ENCODE assay signal across 8 cellular contexts in the genomic region with DNA sequence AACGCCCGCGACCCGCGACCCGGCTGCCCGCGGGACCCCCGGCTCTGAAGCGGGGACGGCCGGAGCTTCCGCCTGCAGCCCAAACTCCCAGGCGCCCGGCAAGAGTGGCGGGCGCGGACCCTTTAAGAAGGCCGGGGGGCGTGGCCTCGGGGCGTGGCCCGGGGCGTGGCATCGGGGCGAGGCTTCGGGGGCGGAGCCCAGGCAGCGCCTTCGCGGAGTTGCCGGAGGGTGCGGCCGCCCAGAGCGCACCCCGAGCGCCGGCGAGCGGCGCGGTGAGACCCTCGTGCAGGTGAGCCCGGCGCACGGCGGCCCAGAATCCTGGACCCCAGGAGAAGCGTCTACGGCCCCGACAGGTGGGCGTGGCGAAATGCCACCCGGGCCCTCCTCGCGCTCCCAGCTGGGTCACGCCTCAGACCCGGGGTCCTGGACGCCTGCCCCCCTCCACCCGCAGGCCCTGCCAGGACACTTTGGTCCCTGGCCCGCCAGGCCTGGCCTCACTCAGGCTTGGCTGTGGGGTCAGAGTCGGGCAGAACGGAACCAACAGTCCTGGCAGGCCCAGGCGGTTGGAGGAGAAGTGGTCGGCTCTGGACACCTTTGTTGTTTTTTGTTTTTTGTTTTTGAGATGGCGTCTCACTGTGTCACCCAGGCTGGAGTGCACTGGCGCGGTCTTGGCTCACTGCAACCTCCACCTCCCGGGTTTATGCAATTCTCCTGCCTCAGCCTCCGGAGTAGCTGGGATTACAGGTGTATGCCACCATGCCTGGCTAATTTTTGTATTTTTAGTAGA. TPM values are rescaled to one million over a fixed set of nuclear protein-coding genes. Genes with fewer than 3 reads are reported as not detected.
DNase-seq lines count a peak whose midpoint lies in the region; ATAC-seq and TF ChIP-seq lines count a peak whose summit lies in the region.

No MANE protein-coding gene starts in this region.

- ATAC-seq in GM19023 (IDR thresholded peaks at IDR 0.05; ENCODE audit: unreplicated experiment): peak; percentile 61
- peak; percentile 71 for ATAC-seq in HG03342 (IDR thresholded peaks at IDR 0.05; ENCODE audit: unreplicated experiment)

- no peaks in the 10 kb centered on the region for H3K9me3 ChIP-seq in BE2C

- H3K4me3 ChIP-seq in BE2C (ENCODE audit: low read depth, low read length) (peak overlapping the region; percentile 38), epithelial cell of proximal tubule (ENCODE audit: low read depth, low read length) (peak overlapping the region; percentile 80)

- no peaks in the 10 kb centered on the region for H3K4me1 ChIP-seq in BE2C

- H3K27me3 ChIP-seq in BE2C: peaks cover 64% of the 10 kb centered on the region

- DNase-seq in BE2C (peak; percentile 94), NCI-H82 treated with DMSO at 0.1 percent for 48 hours (lab: John Stamatoyannopoulos, UW; ENCODE audit: unreplicated experiment) (peak; percentile 39), epithelial cell of proximal tubule (ENCODE audit: low read depth) (no peak), mucosa of gallbladder (ENCODE audit: low spot score) (peak; percentile 88)
- DNase-seq in activated CD8-positive, alpha-beta memory T cell treated with anti-CD3 and anti-CD28 coated beads, Interleukin-2, amount 50 U/mL, for 4 hours: peak; percentile 97
- DNase-seq in stimulated activated CD8-positive, alpha-beta memory T cell treated with anti-CD3 and anti-CD28 coated beads, Interleukin-4, amount 100 ng/mL, for 4 hours (ENCODE audit: low read depth in 2 of 2, low spot score in 1 of 2): peak; percentile 83 to 89

- H3K36me3 ChIP-seq in BE2C: no peaks in the 10 kb centered on the region

- no peak for TF ChIP-seq CTCF in BE2C (IDR thresholded peaks at IDR 0.05; ENCODE audit: low read depth, low read length)
- no peak for TF ChIP-seq CTCF in epithelial cell of proximal tubule (conservative IDR thresholded peaks at IDR 0.05; ENCODE audit: low read depth, low read length)

RNA-seq across cellular contexts. Expression of gene RNF223, which starts 14.4 kb away (rescaled TPM):
- polyA plus RNA-seq in BE2C (2012; ENCODE audit: insufficient read depth, insufficient read length, low read depth): not detected
- total RNA-seq in epithelial cell of proximal tubule (0.36 and 1.6 TPM in 2 replicates), mucosa of gallbladder (1.0 TPM)

RNA-seq across cellular contexts. Expression of gene AGRN, which starts 39.8 kb away (rescaled TPM):
- 58.7 TPM for polyA plus RNA-seq in BE2C (2012; ENCODE audit: insufficient read depth, insufficient read length, low read depth)
- 261 and 462 TPM in 2 replicates for total RNA-seq in epithelial cell of proximal tubule
- 311 TPM for total RNA-seq in mucosa of gallbladder

RNA-seq across cellular contexts. Expression of gene ISG15, which starts 46.4 kb away (rescaled TPM):
- polyA plus RNA-seq in BE2C (2012; ENCODE audit: insufficient read depth, insufficient read length, low read depth): 33.8 TPM
- total RNA-seq in epithelial cell of proximal tubule (66.0 and 75.6 TPM in 2 replicates), mucosa of gallbladder (41.5 TPM)

RNA-seq across cellular contexts. Expression of gene C1orf159, which starts 56.2 kb away (rescaled TPM):
- 32.0 TPM for polyA plus RNA-seq in BE2C (2012; ENCODE audit: insufficient read depth, insufficient read length, low read depth)
- total RNA-seq in epithelial cell of proximal tubule (20.2 and 24.9 TPM in 2 replicates), mucosa of gallbladder (18.6 TPM)

RNA-seq across cellular contexts. Expression of gene HES4, which starts 59.8 kb away (rescaled TPM):
- polyA plus RNA-seq in BE2C (2012; ENCODE audit: insufficient read depth, insufficient read length, low read depth): 0.99 TPM
- 141 and 193 TPM in 2 replicates for total RNA-seq in epithelial cell of proximal tubule
- 25.6 TPM for total RNA-seq in mucosa of gallbladder
